ENCODE assay signal across 1 cellular context in the genomic region with DNA sequence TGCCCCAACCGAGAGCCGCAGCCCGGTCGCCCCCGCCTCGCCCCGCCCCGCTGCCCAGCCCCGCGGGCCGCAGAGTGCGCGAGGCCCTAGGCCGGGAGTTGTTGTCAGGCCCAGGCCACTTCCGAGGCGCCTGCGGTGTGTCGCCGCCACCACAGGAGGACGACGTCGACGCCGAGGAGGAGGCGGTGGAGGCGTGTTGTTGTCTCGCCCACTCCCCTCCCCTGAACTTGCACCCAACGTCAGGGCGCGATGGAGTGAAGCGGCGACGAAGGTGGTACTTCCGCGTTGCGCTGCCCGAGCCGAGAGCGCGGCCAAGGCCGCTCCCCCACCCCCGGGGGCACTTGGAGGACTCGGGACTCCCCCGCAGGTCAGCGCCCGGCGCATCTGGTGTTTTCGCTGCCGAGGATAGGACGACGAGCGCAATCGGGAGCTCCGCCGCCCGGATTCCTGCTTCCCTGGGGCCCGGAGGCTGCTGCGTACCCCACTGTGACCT.
TF ChIP-seq lines count a peak whose summit lies in the region.

CDK13 (plus strand) TSS at position 277 of the 493 bp plus-strand sequence. CDS start 386 bp downstream, outside the sequence.

TF ChIP-seq in GM12878, 131 proteins besides CTCF, POLR2A, EP300 and RAD21 (continued from another document and continues in another):
- TF ChIP-seq, protein P1, sequence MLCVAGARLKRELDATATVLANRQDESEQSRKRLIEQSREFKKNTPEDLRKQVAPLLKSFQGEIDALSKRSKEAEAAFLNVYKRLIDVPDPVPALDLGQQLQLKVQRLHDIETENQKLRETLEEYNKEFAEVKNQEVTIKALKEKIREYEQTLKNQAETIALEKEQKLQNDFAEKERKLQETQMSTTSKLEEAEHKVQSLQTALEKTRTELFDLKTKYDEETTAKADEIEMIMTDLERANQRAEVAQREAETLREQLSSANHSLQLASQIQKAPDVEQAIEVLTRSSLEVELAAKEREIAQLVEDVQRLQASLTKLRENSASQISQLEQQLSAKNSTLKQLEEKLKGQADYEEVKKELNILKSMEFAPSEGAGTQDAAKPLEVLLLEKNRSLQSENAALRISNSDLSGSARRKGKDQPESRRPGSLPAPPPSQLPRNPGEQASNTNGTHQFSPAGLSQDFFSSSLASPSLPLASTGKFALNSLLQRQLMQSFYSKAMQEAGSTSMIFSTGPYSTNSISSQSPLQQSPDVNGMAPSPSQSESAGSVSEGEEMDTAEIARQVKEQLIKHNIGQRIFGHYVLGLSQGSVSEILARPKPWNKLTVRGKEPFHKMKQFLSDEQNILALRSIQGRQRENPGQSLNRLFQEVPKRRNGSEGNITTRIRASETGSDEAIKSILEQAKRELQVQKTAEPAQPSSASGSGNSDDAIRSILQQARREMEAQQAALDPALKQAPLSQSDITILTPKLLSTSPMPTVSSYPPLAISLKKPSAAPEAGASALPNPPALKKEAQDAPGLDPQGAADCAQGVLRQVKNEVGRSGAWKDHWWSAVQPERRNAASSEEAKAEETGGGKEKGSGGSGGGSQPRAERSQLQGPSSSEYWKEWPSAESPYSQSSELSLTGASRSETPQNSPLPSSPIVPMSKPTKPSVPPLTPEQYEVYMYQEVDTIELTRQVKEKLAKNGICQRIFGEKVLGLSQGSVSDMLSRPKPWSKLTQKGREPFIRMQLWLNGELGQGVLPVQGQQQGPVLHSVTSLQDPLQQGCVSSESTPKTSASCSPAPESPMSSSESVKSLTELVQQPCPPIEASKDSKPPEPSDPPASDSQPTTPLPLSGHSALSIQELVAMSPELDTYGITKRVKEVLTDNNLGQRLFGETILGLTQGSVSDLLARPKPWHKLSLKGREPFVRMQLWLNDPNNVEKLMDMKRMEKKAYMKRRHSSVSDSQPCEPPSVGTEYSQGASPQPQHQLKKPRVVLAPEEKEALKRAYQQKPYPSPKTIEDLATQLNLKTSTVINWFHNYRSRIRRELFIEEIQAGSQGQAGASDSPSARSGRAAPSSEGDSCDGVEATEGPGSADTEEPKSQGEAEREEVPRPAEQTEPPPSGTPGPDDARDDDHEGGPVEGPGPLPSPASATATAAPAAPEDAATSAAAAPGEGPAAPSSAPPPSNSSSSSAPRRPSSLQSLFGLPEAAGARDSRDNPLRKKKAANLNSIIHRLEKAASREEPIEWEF (IDR thresholded peaks at IDR 0.05; ENCODE audit: insufficient replicate concordance, low read depth, low read length): no peak
- TF ChIP-seq ETV6 (conservative IDR thresholded peaks at IDR 0.05 in 1 of 2, IDR thresholded peaks at IDR 0.05 in 1 of 2; ENCODE audit: borderline replicate concordance in 1 of 2, low read depth in 1 of 2) (0 out of 4 replicates have a peak, but pooled peaks of 1 of the 2 experiments have one; percentile 18), SP1 (IDR thresholded peaks at IDR 0.05; ENCODE audit: low read depth, low read length) (peak; percentile 57), NFXL1 (IDR thresholded peaks at IDR 0.05; ENCODE audit: borderline replicate concordance) (no peak), RFX5 (IDR thresholded peaks at IDR 0.05; ENCODE audit: low read depth, low read length) (no peak), RB1 (IDR thresholded peaks at IDR 0.05; ENCODE audit: borderline replicate concordance) (peak; percentile 55; the same call in 1 of the 2 replicates), DPF2 (IDR thresholded peaks at IDR 0.05) (no peak; the same call in 1 of the 2 replicates), CEBPB (IDR thresholded peaks at IDR 0.05; ENCODE audit: borderline replicate concordance in 1 of 2, low read depth in 2 of 2, low read length in 2 of 2) (no peak), NRF1 (conservative IDR thresholded peaks at IDR 0.05; ENCODE audit: low read depth, low read length) (no peak), SPI1 (IDR thresholded peaks at IDR 0.05; ENCODE audit: borderline replicate concordance, insufficient read depth, low read depth, low read length) (no peak), KAT2A (conservative IDR thresholded peaks at IDR 0.05; ENCODE audit: control insufficient read depth, low read depth, low read length) (no peak), MTA2 (IDR thresholded peaks at IDR 0.05; ENCODE audit: low read depth) (peak; percentile 22; the same call in 1 of the 2 replicates), LARP7 (IDR thresholded peaks at IDR 0.05) (no peak; the same call in 1 of the 2 replicates), NBN (IDR thresholded peaks at IDR 0.05) (peak; percentile 45), ZNF622 (IDR thresholded peaks at IDR 0.05) (no peak), TCF3 (IDR thresholded peaks at IDR 0.05; ENCODE audit: borderline replicate concordance, insufficient read depth, low read depth, low read length) (peak; percentile 64), SUZ12 (IDR thresholded peaks at IDR 0.05; ENCODE audit: unreplicated experiment) (no peak), BCL11A (IDR thresholded peaks at IDR 0.05; ENCODE audit: low read depth, low read length) (peak; percentile 45), NR2C1 (IDR thresholded peaks at IDR 0.05) (peak; percentile 44; the same call in 1 of the 2 replicates), EGR1 (IDR thresholded peaks at IDR 0.05; ENCODE audit: borderline replicate concordance in 1 of 2, low read depth in 2 of 2, low read length in 2 of 2) (peak; percentile 64 to 95), ESRRA (IDR thresholded peaks at IDR 0.05; ENCODE audit: low read length) (no peak), KLF5 (IDR thresholded peaks at IDR 0.05; ENCODE audit: partially characterized antibody) (peak; percentile 69), ATF7 (IDR thresholded peaks at IDR 0.05; ENCODE audit: low read depth) (peak; percentile 45), PAX5 (IDR thresholded peaks at IDR 0.05; ENCODE audit: borderline replicate concordance, low read depth, low read length) (peak; percentile 89), BCL3 (IDR thresholded peaks at IDR 0.05; ENCODE audit: borderline replicate concordance, insufficient read depth, low read depth, low read length, poor library complexity, severe bottlenecking) (no peak), CREM (IDR thresholded peaks at IDR 0.05; ENCODE audit: low read depth) (peak; percentile 73), SMAD1 (IDR thresholded peaks at IDR 0.05; ENCODE audit: low read depth, partially characterized antibody) (no peak), TAF1 (IDR thresholded peaks at IDR 0.05; ENCODE audit: borderline replicate concordance, low read depth, low read length) (peak; percentile 71; the same call in 1 of the 2 replicates), NFIC (IDR thresholded peaks at IDR 0.05; ENCODE audit: low read depth, low read length) (no peak), MEF2A (IDR thresholded peaks at IDR 0.05; ENCODE audit: insufficient read depth, low read depth, low read length) (peak; percentile 62), RBBP5 (conservative IDR thresholded peaks at IDR 0.05) (no peak), YBX1 (IDR thresholded peaks at IDR 0.05) (no peak), TARDBP (IDR thresholded peaks at IDR 0.05; ENCODE audit: borderline replicate concordance) (no peak), ZSCAN29 (IDR thresholded peaks at IDR 0.05) (no peak), FOXK2 (IDR thresholded peaks at IDR 0.05) (no peak), IKZF1 (conservative IDR thresholded peaks at IDR 0.05) (no peak), ASH2L (IDR thresholded peaks at IDR 0.05; ENCODE audit: borderline replicate concordance, low read depth) (no peak), SUPT20H (IDR thresholded peaks at IDR 0.05; ENCODE audit: borderline replicate concordance, control insufficient read depth, low read depth, low read length) (no peak), RAD51 (IDR thresholded peaks at IDR 0.05) (no peak)
- TF ChIP-seq, protein P2, sequence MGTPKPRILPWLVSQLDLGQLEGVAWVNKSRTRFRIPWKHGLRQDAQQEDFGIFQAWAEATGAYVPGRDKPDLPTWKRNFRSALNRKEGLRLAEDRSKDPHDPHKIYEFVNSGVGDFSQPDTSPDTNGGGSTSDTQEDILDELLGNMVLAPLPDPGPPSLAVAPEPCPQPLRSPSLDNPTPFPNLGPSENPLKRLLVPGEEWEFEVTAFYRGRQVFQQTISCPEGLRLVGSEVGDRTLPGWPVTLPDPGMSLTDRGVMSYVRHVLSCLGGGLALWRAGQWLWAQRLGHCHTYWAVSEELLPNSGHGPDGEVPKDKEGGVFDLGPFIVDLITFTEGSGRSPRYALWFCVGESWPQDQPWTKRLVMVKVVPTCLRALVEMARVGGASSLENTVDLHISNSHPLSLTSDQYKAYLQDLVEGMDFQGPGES (IDR thresholded peaks at IDR 0.05): no peak
- TF ChIP-seq, protein P3, sequence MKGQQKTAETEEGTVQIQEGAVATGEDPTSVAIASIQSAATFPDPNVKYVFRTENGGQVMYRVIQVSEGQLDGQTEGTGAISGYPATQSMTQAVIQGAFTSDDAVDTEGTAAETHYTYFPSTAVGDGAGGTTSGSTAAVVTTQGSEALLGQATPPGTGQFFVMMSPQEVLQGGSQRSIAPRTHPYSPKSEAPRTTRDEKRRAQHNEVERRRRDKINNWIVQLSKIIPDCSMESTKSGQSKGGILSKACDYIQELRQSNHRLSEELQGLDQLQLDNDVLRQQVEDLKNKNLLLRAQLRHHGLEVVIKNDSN (IDR thresholded peaks at IDR 0.05; ENCODE audit: borderline replicate concordance, extremely low read length, insufficient read depth, low read depth, low read length): no peak
- TF ChIP-seq, protein P4, sequence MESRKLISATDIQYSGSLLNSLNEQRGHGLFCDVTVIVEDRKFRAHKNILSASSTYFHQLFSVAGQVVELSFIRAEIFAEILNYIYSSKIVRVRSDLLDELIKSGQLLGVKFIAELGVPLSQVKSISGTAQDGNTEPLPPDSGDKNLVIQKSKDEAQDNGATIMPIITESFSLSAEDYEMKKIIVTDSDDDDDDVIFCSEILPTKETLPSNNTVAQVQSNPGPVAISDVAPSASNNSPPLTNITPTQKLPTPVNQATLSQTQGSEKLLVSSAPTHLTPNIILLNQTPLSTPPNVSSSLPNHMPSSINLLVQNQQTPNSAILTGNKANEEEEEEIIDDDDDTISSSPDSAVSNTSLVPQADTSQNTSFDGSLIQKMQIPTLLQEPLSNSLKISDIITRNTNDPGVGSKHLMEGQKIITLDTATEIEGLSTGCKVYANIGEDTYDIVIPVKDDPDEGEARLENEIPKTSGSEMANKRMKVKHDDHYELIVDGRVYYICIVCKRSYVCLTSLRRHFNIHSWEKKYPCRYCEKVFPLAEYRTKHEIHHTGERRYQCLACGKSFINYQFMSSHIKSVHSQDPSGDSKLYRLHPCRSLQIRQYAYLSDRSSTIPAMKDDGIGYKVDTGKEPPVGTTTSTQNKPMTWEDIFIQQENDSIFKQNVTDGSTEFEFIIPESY (IDR thresholded peaks at IDR 0.05): no peak
- TF ChIP-seq, protein P5, sequence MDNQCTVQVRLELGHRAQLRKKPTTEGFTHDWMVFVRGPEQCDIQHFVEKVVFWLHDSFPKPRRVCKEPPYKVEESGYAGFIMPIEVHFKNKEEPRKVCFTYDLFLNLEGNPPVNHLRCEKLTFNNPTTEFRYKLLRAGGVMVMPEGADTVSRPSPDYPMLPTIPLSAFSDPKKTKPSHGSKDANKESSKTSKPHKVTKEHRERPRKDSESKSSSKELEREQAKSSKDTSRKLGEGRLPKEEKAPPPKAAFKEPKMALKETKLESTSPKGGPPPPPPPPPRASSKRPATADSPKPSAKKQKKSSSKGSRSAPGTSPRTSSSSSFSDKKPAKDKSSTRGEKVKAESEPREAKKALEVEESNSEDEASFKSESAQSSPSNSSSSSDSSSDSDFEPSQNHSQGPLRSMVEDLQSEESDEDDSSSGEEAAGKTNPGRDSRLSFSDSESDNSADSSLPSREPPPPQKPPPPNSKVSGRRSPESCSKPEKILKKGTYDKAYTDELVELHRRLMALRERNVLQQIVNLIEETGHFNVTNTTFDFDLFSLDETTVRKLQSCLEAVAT (IDR thresholded peaks at IDR 0.05): no peak; the same call in 1 of the 2 replicates
- TF ChIP-seq, protein P6, sequence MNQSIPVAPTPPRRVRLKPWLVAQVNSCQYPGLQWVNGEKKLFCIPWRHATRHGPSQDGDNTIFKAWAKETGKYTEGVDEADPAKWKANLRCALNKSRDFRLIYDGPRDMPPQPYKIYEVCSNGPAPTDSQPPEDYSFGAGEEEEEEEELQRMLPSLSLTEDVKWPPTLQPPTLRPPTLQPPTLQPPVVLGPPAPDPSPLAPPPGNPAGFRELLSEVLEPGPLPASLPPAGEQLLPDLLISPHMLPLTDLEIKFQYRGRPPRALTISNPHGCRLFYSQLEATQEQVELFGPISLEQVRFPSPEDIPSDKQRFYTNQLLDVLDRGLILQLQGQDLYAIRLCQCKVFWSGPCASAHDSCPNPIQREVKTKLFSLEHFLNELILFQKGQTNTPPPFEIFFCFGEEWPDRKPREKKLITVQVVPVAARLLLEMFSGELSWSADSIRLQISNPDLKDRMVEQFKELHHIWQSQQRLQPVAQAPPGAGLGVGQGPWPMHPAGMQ (IDR thresholded peaks at IDR 0.05; ENCODE audit: borderline replicate concordance): no peak
- TF ChIP-seq, protein P7, sequence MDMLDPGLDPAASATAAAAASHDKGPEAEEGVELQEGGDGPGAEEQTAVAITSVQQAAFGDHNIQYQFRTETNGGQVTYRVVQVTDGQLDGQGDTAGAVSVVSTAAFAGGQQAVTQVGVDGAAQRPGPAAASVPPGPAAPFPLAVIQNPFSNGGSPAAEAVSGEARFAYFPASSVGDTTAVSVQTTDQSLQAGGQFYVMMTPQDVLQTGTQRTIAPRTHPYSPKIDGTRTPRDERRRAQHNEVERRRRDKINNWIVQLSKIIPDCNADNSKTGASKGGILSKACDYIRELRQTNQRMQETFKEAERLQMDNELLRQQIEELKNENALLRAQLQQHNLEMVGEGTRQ (IDR thresholded peaks at IDR 0.05; ENCODE audit: borderline replicate concordance, low read depth, low read length): no peak
- TF ChIP-seq, protein P8, sequence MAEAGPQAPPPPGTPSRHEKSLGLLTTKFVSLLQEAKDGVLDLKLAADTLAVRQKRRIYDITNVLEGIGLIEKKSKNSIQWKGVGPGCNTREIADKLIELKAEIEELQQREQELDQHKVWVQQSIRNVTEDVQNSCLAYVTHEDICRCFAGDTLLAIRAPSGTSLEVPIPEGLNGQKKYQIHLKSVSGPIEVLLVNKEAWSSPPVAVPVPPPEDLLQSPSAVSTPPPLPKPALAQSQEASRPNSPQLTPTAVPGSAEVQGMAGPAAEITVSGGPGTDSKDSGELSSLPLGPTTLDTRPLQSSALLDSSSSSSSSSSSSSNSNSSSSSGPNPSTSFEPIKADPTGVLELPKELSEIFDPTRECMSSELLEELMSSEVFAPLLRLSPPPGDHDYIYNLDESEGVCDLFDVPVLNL (IDR thresholded peaks at IDR 0.05; ENCODE audit: low read depth, low read length): no peak
- TF ChIP-seq, protein P9, sequence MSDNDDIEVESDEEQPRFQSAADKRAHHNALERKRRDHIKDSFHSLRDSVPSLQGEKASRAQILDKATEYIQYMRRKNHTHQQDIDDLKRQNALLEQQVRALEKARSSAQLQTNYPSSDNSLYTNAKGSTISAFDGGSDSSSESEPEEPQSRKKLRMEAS (IDR thresholded peaks at IDR 0.05; ENCODE audit: low read depth, low read length): no peak; the same call in 1 of the 2 replicates
